Comparison of ENCODE assay signal across 17 cellular contexts in the genomic region with DNA sequence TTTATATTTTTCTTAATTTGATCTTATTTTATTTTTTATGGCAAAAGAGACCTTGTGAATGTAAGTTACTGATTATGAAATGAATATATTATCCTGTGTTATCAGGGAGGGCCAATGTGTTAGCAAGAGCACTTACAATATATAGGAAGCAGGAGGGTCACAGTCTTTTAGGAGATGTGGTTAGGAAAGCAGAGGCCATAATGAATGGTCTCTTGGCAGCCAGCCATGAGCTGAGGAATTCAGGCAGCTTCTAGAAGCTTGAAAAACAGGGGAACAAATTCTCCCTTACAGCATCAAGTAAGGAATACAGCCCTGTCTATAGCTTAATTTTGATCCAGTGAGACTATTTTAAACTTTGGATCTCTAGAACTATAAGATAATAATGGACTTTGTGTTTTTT.
DNase-seq lines count a peak whose midpoint lies in the region; TF ChIP-seq lines count a peak whose summit lies in the region.
"Had no signal": no experiment of that assay in that cellular context is flagged by ENCODE, and none has a peak within 500 bp of the region (broad histone marks: within the 10 kb centered on the region; RNA-seq: fewer than 3 reads in every experiment).

No MANE protein-coding gene starts in this region.

- TF ChIP-seq CTCF in astrocyte of the cerebellum (IDR thresholded peaks at IDR 0.05; ENCODE audit: low read depth, low read length, missing control alignments) = no peak
- no peak for TF ChIP-seq CTCF in CD14-positive monocyte (IDR thresholded peaks at IDR 0.05)

- no peaks in the 10 kb centered on the region for H3K4me1 Mint-ChIP-seq in CD14-positive monocyte
- no peaks in the 10 kb centered on the region for H3K4me1 Mint-ChIP-seq in activated CD4-positive, alpha-beta T cell treated with anti-CD3 and anti-CD28 coated beads, Interleukin-2, amount 10 ng/mL, durations not matched to agents 24 days and 14 days
- H3K4me1 Mint-ChIP-seq: activated naive CD8-positive, alpha-beta T cell treated with anti-CD3 and anti-CD28 coated beads, Interleukin-2, amount 50 U/mL, for 24 hours; T-helper 17 cell had no signal

- H3K9me3 Mint-ChIP-seq in CD14-positive monocyte = peaks cover 0 to 9% (median 2%) of the 10 kb centered on the region in 7 donors
- peaks cover 5% of the 10 kb centered on the region for H3K9me3 Mint-ChIP-seq in activated CD4-positive, alpha-beta T cell treated with anti-CD3 and anti-CD28 coated beads, Interleukin-2, amount 10 ng/mL, durations not matched to agents 24 days and 14 days

- no peak overlapping the region for H3K4me3 Mint-ChIP-seq in CD14-positive monocyte
- no peak overlapping the region for H3K4me3 Mint-ChIP-seq in activated CD4-positive, alpha-beta T cell treated with anti-CD3 and anti-CD28 coated beads, Interleukin-2, amount 10 ng/mL, durations not matched to agents 24 days and 14 days
- H3K4me3 Mint-ChIP-seq: activated naive CD8-positive, alpha-beta T cell treated with anti-CD3 and anti-CD28 coated beads, Interleukin-2, amount 50 U/mL, for 24 hours; endodermal cell; T-helper 17 cell had no signal

- no peak overlapping the region for H3K27ac Mint-ChIP-seq in CD14-positive monocyte
- H3K27ac Mint-ChIP-seq in activated CD4-positive, alpha-beta T cell treated with anti-CD3 and anti-CD28 coated beads, Interleukin-2, amount 10 ng/mL, durations not matched to agents 24 days and 14 days = no peak overlapping the region
- H3K27ac Mint-ChIP-seq: activated naive CD8-positive, alpha-beta T cell treated with anti-CD3 and anti-CD28 coated beads, Interleukin-2, amount 50 U/mL, for 24 hours; activated T-helper 2 cell treated with anti-CD3 and anti-CD28 coated beads, Interferon-gamma antibody, Interleukin-2, Interleukin-4, amounts not matched to agents 10 μg/mL and 5 μg/mL and 100 μg/mL, durations not matched to agents 14 hours and 24 hours and 36 hours; endodermal cell; T-helper 17 cell had no signal

- H3K27me3 Mint-ChIP-seq in CD14-positive monocyte (ENCODE audit: low read depth in 3 of 3) = no peaks in the 10 kb centered on the region
- no peaks in the 10 kb centered on the region for H3K27me3 Mint-ChIP-seq in activated CD4-positive, alpha-beta T cell treated with anti-CD3 and anti-CD28 coated beads, Interleukin-2, amount 10 ng/mL, durations not matched to agents 24 days and 14 days
- H3K27me3 Mint-ChIP-seq: activated naive CD8-positive, alpha-beta T cell treated with anti-CD3 and anti-CD28 coated beads, Interleukin-2, amount 50 U/mL, for 24 hours; T-helper 17 cell had no signal

- no peak overlapping the region for H3K4me3 ChIP-seq in astrocyte of the cerebellum (ENCODE audit: low read depth, low read length)
- H3K4me3 ChIP-seq: gastroesophageal sphincter, pancreas had no signal

- intact Hi-C loops in CD14-positive monocyte (cut with micrococcal nuclease) = no loop called here
- intact Hi-C loops in activated CD4-positive, alpha-beta T cell treated with anti-CD3 and anti-CD28 coated beads, Interleukin-2, amount 10 ng/mL, durations not matched to agents 24 days and 14 days (cut with micrococcal nuclease) = no loop called here

- no peaks in the 10 kb centered on the region for H3K36me3 Mint-ChIP-seq in CD14-positive monocyte
- no peaks in the 10 kb centered on the region for H3K36me3 Mint-ChIP-seq in activated CD4-positive, alpha-beta T cell treated with anti-CD3 and anti-CD28 coated beads, Interleukin-2, amount 10 ng/mL, durations not matched to agents 24 days and 14 days (ENCODE audit: low read depth)

- in situ Hi-C loops in astrocyte of the cerebellum (cut with HindIII; ENCODE audit: low sequenced_read_pairs) = no loop called here

- DNase-seq in COLO668 (lab: John Stamatoyannopoulos, UW; ENCODE audit: unreplicated experiment) (peak; percentile 42), LHCN-M2 (ENCODE audit: low read depth) (peak; percentile 1), astrocyte of the cerebellum (ENCODE audit: low read depth) (peak; percentile 38), iris pigment epithelial cell (ENCODE audit: low read depth) (peak; percentile 49), NCI-H526 (lab: John Stamatoyannopoulos, UW) (no peak), CD14-positive monocyte (ENCODE audit: low spot score) (no peak), DMS114 treated with DMSO at 0.1 percent for 48 hours (lab: John Stamatoyannopoulos, UW; ENCODE audit: unreplicated experiment) (no peak)
- no peak for DNase-seq in activated CD4-positive, alpha-beta T cell treated with anti-CD3 and anti-CD28 coated beads, Interleukin-2, amount 10 ng/mL, durations not matched to agents 24 days and 14 days
- DNase-seq: activated naive CD8-positive, alpha-beta T cell treated with anti-CD3 and anti-CD28 coated beads, Interleukin-2, amount 50 U/mL, for 24 hours; endodermal cell; NCI-H1417 treated with DMSO at 0.1 percent for 48 hours; pancreas; Right ventricle myocardium superior; stimulated activated CD4-positive, alpha-beta T cell treated with anti-CD3 and anti-CD28 coated beads, Interleukin-4, amount 100 ng/mL, for 24 hours; T-helper 17 cell had no signal

Comparison
In these comparisons a context has a peak if more than half of its experiments do, and no peak if none do; other contexts are left out.
1. DNase-seq: peak in COLO668 (single experiment), LHCN-M2 (single experiment), astrocyte of the cerebellum (single experiment) and iris pigment epithelial cell (single experiment); none in NCI-H526 (0 of 2), CD14-positive monocyte (single experiment), DMS114 treated with DMSO at 0.1 percent for 48 hours (single experiment) and activated CD4-positive, alpha-beta T cell treated with anti-CD3 and anti-CD28 coated beads, Interleukin-2, amount 10 ng/mL, durations not matched to agents 24 days and 14 days (single experiment).